Comparison of ENCODE assay signal across 19 cellular contexts in the genomic region with DNA sequence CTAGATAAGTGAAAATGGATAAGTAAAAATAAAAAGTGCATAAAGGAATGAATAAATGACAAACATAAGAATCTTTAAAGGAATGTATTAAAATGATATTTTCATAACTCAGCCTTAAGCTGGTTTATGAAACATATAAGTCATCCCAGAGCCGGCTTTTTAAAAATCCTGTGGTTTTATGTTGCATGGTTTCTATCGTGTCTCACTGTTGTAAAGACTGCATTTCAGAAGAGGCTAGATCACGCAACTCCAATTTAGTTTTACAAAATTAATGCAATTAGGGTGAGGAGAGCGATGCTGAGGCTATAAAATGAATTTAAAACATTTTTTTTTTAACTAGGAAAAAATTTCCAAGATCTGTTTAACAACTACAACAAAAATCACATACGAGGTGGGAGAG.
"Had no signal": no experiment of that assay in that cellular context is flagged by ENCODE, and none has a peak within 500 bp of the region (broad histone marks: within the 10 kb centered on the region; RNA-seq: fewer than 3 reads in every experiment).

No MANE protein-coding gene starts in this region.

- H3K27me3 ChIP-seq: cardiac muscle cell, colonic mucosa, neutrophil had no signal

- H3K36me3 ChIP-seq: cardiac muscle cell, colonic mucosa, neutrophil had no signal

- DNase-seq: activated CD4-positive, alpha-beta memory T cell treated with anti-CD3 and anti-CD28 coated beads for 36 hours; activated CD8-positive, alpha-beta memory T cell treated with anti-CD3 and anti-CD28 coated beads, Interleukin-2, amount 50 U/mL, for 4 hours; activated gamma-delta T cell treated with Interleukin-2 at 50 U/mL for 16 hours; activated naive CD8-positive, alpha-beta T cell treated with anti-CD3 and anti-CD28 coated beads for 36 hours; activated T-cell treated with anti-CD3 and anti-CD28 coated beads, Interleukin-2, amount 50 U/mL, for 72 hours; colonic mucosa; effector CD8-positive, alpha-beta T cell; immature natural killer cell; left colon; naive thymus-derived CD4-positive, alpha-beta T cell; right cardiac atrium; stimulated activated CD4-positive, alpha-beta T cell treated with anti-CD3 and anti-CD28 coated beads, Interleukin-1b, Interleukin-23, amount 100 ng/mL, for 48 hours; substantia nigra; T1000; trophoblast cell had no signal

- H3K27ac ChIP-seq: cardiac muscle cell, colonic mucosa, neutrophil had no signal

- H3K9me3 ChIP-seq: colonic mucosa, neutrophil had no signal

- H3K4me3 ChIP-seq: cardiac muscle cell, colonic mucosa, lung had no signal

- ATAC-seq: activated T-cell treated with anti-CD3 and anti-CD28 coated beads, Interleukin-2, amount 50 U/mL, for 72 hours; left colon; naive thymus-derived CD4-positive, alpha-beta T cell; right cardiac atrium; stimulated activated memory B cell treated with anti-CD40 and anti-IgM and Interleukin-4, amounts not matched to agents 10 μg/mL and 1 μg/mL and 100 μg/mL, for 72 hours had no signal

- H3K4me1 ChIP-seq: colonic mucosa had no signal
